Comparison of ENCODE assay signal across 8 cellular contexts in the genomic region with DNA sequence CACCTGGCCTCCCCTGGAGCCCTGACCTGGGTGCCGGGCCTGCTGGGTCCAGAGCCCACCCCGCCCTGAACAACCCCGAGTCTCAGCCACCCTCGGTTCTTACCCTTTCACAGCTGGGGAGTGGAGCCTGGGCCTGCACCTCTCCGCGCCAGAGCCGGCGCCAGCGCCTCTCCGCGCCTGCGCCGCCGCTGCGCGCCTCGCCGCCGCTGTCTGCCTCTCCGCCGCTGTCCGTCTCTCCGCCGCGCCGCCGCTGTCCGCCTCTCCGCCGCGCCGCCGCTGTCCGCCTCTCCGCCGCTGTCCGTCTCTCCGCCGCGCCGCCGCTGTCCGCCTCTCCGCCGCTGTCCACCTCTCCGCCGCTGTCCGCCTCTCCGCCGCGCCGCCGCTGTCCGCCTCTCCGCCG.
A peak's percentile ranks its signal among the peaks of the same experiment; 100 is the strongest.
DNase-seq lines count a peak whose midpoint lies in the region; ATAC-seq and TF ChIP-seq lines count a peak whose summit lies in the region.
"Not testable (repeated sequence)": the region's sequence is repeated elsewhere in the genome, so short reads cannot be mapped to it uniquely, and the experiment has no call there.

No MANE protein-coding gene starts in this region.

- DNase-seq in AG04450 (ENCODE audit: low read depth, low spot score); H9; WTC11 (ENCODE audit: low spot score); chondrocyte (ENCODE audit: low spot score); type B pancreatic cell (ENCODE audit: extremely low spot score, unreplicated experiment): not testable (repeated sequence)
- peak; percentile 36 for DNase-seq in hepatocyte (ENCODE audit: low spot score)

- H3K23me2 ChIP-seq in H9 (ENCODE audit: insufficient read length, low read depth, low read length, poor library complexity, severe bottlenecking): not testable (repeated sequence)

- H4K8ac ChIP-seq in H9 (replicated peaks; ENCODE audit: insufficient read length, low read depth, low read length): not testable (repeated sequence)

- not testable (repeated sequence) for H3K4ac ChIP-seq in H9 (ENCODE audit: low read depth, low read length)

- not testable (repeated sequence) for H2BK15ac ChIP-seq in H9 (ENCODE audit: low read depth, low read length)

- H3K27me3 Mint-ChIP-seq in H9 (ENCODE audit: low read depth); WTC11 (ENCODE audit: low read depth); chondrocyte (ENCODE audit: low read depth); type B pancreatic cell: not testable (repeated sequence)

- not testable (repeated sequence) for H3K36me3 ChIP-seq in hepatocyte (replicated peaks; ENCODE audit: insufficient read depth, low read depth); mesodermal cell (ENCODE audit: control insufficient read depth, insufficient read depth, low read length); neuron (ENCODE audit: insufficient read depth, low read length)

- not testable (repeated sequence) for H4K91ac ChIP-seq in H9 (ENCODE audit: insufficient read length, low read depth, low read length)

- not testable (repeated sequence) for H3K79me2 ChIP-seq in H9 (ENCODE audit: insufficient read depth, low read length); hepatocyte

- H4K20me1 ChIP-seq in H9 (ENCODE audit: control insufficient read depth, insufficient read depth, insufficient read length); hepatocyte (ENCODE audit: insufficient read depth, poor library complexity, severe bottlenecking): not testable (repeated sequence)

- not testable (repeated sequence) for H3K27ac Mint-ChIP-seq in H9, WTC11, type B pancreatic cell
- peak overlapping the region; percentile 54 for H3K27ac Mint-ChIP-seq in chondrocyte (ENCODE audit: unreplicated experiment)

- not testable (repeated sequence) for ATAC-seq in WTC11

- H3K9me3 ChIP-seq in AG04450 (ENCODE audit: control insufficient read depth, insufficient read depth, low read length); H9 (ENCODE audit: control insufficient read depth, low read depth, low read length); hepatocyte (ENCODE audit: low read depth); mesodermal cell (ENCODE audit: control insufficient read depth, low read length); neuron (ENCODE audit: low read length): not testable (repeated sequence)

- not testable (repeated sequence) for H3K4me1 Mint-ChIP-seq in H9; WTC11; type B pancreatic cell (ENCODE audit: unreplicated experiment)
- peaks cover 14% of the 10 kb centered on the region for H3K4me1 Mint-ChIP-seq in chondrocyte (ENCODE audit: low read depth)

- H3K4me2 ChIP-seq in H9 (ENCODE audit: insufficient read depth, insufficient read length, low read length): not testable (repeated sequence)
- peak overlapping the region; percentile 66 for H3K4me2 ChIP-seq in hepatocyte

- not testable (repeated sequence) for H2AK5ac ChIP-seq in H9 (ENCODE audit: insufficient read length, low read length)

- not testable (repeated sequence) for H3K27me3 ChIP-seq in AG04450 (ENCODE audit: control insufficient read depth, insufficient read depth, low read length); H9 (ENCODE audit: insufficient read depth, low read length); hepatocyte; neuron (ENCODE audit: insufficient read depth, low read length)

- peak overlapping the region; percentile 29; the same call in 1 of the 2 replicates for H3K4me3 ChIP-seq in AG04450 (ENCODE audit: low read depth, low read length)
- H3K4me3 ChIP-seq in hepatocyte: not testable (repeated sequence)
- peak overlapping the region; percentile 36 for H3K4me3 ChIP-seq in mesodermal cell (ENCODE audit: extremely low read depth, insufficient read depth, low read length, poor library complexity, severe bottlenecking)
- H3K4me3 ChIP-seq in neuron (ENCODE audit: low read length): peak overlapping the region; percentile 48

- not testable (repeated sequence) for H2BK12ac ChIP-seq in H9 (ENCODE audit: insufficient read length, low read depth, low read length)

- H3K4me3 Mint-ChIP-seq in H9 (peak overlapping the region; percentile 68 to 78), WTC11 (peak overlapping the region; percentile 59), chondrocyte (ENCODE audit: unreplicated experiment) (peak overlapping the region; percentile 73), type B pancreatic cell (peak overlapping the region; percentile 87)

- H2BK20ac ChIP-seq in H9 (ENCODE audit: low read depth, low read length, poor library complexity, severe bottlenecking): not testable (repeated sequence)

- H3K14ac ChIP-seq in H9 (ENCODE audit: insufficient read depth, low read length): not testable (repeated sequence)

- H3K9ac ChIP-seq in H9 (ENCODE audit: extremely low read depth, insufficient read length, low read length): not testable (repeated sequence)

- H3K56ac ChIP-seq in H9 (ENCODE audit: insufficient read length, low read depth, low read length): not testable (repeated sequence)

- not testable (repeated sequence) for H3K79me1 ChIP-seq in H9 (ENCODE audit: insufficient read depth, low read depth, low read length, poor library complexity, severe bottlenecking)

- not testable (repeated sequence) for H2AFZ ChIP-seq in H9 (ENCODE audit: low read length); hepatocyte; neuron (ENCODE audit: low read depth, low read length)

- H2BK120ac ChIP-seq in H9 (ENCODE audit: low read depth, low read length, poor library complexity, severe bottlenecking): not testable (repeated sequence)

- not testable (repeated sequence) for H3T11ph ChIP-seq in H9 (ENCODE audit: low read length)

- not testable (repeated sequence) for H3K18ac ChIP-seq in H9 (ENCODE audit: insufficient read length, low read depth, low read length)

- not testable (repeated sequence) for H3K9me3 Mint-ChIP-seq in H9; WTC11; chondrocyte (ENCODE audit: low read depth); type B pancreatic cell

- H3K23ac ChIP-seq in H9 (ENCODE audit: insufficient read length, low read depth, low read length): not testable (repeated sequence)

- POLR2A ChIA-PET in AG04450 (lab: Yijun Ruan, JAX); WTC11 (lab: Charles Lee): not testable (repeated sequence)

- CTCF ChIA-PET in AG04450 (lab: Charles Lee); WTC11 (lab: Charles Lee): not testable (repeated sequence)

- WGBS in H9 (ENCODE audit: extremely low coverage, insufficient read length, low lambda C conversion rate): no CpG with 5 or more reads among the region's 56 CpGs
- no CpG with 5 or more reads among the region's 56 CpGs for WGBS in hepatocyte (ENCODE audit: low lambda C conversion rate, missing lambda C conversion rate)
- no CpG with 5 or more reads among the region's 56 CpGs for WGBS in mesodermal cell (ENCODE audit: insufficient coverage in 2 of 2), 2 experiments

- H3K4me1 ChIP-seq in H9 (ENCODE audit: insufficient read depth, low read length); hepatocyte (ENCODE audit: insufficient read depth); mesodermal cell (ENCODE audit: control insufficient read depth, insufficient read depth, low read length, poor library complexity, severe bottlenecking); neuron (ENCODE audit: insufficient read depth, low read length): not testable (repeated sequence)

- H4K5ac ChIP-seq in H9 (ENCODE audit: insufficient read length, low read depth, low read length): not testable (repeated sequence)

- not testable (repeated sequence) for H2BK5ac ChIP-seq in H9 (ENCODE audit: insufficient read length, low read length)

- not testable (repeated sequence) for H3K36me3 Mint-ChIP-seq in H9 (ENCODE audit: insufficient read depth in 1 of 3, low read depth in 3 of 3); WTC11; chondrocyte (ENCODE audit: low read depth); type B pancreatic cell

- not testable (repeated sequence) for H3K27ac ChIP-seq in AG04450 (ENCODE audit: low read depth, low read length); H9 (ENCODE audit: insufficient read length, low read depth, low read length); mesodermal cell (ENCODE audit: low read depth, low read length, severe bottlenecking)
- peak overlapping the region; percentile 88 for H3K27ac ChIP-seq in hepatocyte

- not testable (repeated sequence) for H3K9me2 ChIP-seq in hepatocyte (replicated peaks; ENCODE audit: insufficient read depth)

- not testable (repeated sequence) for TF ChIP-seq CTCF in AG04450 (IDR thresholded peaks at IDR 0.05; ENCODE audit: low read depth, low read length); H9 (conservative IDR thresholded peaks at IDR 0.05); WTC11 (IDR thresholded peaks at IDR 0.05); chondrocyte (IDR thresholded peaks at IDR 0.05); hepatocyte (IDR thresholded peaks at IDR 0.05; ENCODE audit: poor library complexity); type B pancreatic cell (conservative IDR thresholded peaks at IDR 0.05)
